In genomic region chr11:75262961-75263852, GRCh38 we compare ENCODE assay signal across 1 cellular context.
TF ChIP-seq lines count a peak whose summit lies in the region.

No MANE protein-coding gene starts in this region.

TF ChIP-seq in K562, 482 proteins besides CTCF, POLR2A, EP300 and RAD21 (continued from another document):
- no peak for TF ChIP-seq CHD7 (IDR thresholded peaks at IDR 0.05; ENCODE audit: low read depth, low read length)
- no peak for TF ChIP-seq PATZ1 (CRISPR knock-in tag; IDR thresholded peaks at IDR 0.05; ENCODE audit: borderline replicate concordance)
- no peak for TF ChIP-seq RBM25 (IDR thresholded peaks at IDR 0.05; ENCODE audit: low read depth, low read length, severe bottlenecking)
- no peak for TF ChIP-seq MYBL2 (IDR thresholded peaks at IDR 0.05; ENCODE audit: low read depth)
- no peak for TF ChIP-seq MYBL2 (CRISPR knock-in tag; IDR thresholded peaks at IDR 0.05; ENCODE audit: borderline replicate concordance)
- no peak for TF ChIP-seq CXXC5 (CRISPR knock-in tag; IDR thresholded peaks at IDR 0.05)
- no peak for TF ChIP-seq HEY1 (CRISPR knock-in tag; IDR thresholded peaks at IDR 0.05; ENCODE audit: borderline replicate concordance)
- TF ChIP-seq RBM17 (IDR thresholded peaks at IDR 0.05; ENCODE audit: borderline replicate concordance, low read depth, low read length): no peak
- TF ChIP-seq UBTF (IDR thresholded peaks at IDR 0.05; ENCODE audit: borderline replicate concordance in 1 of 2, low read depth in 2 of 2, low read length in 2 of 2): no peak
- no peak for TF ChIP-seq LEF1 (IDR thresholded peaks at IDR 0.05)
- no peak for TF ChIP-seq E2F4 (CRISPR knock-in tag; IDR thresholded peaks at IDR 0.05; ENCODE audit: low read depth)
- TF ChIP-seq ZNF316 (IDR thresholded peaks at IDR 0.05): peak; percentile 69
- no peak for TF ChIP-seq ASH1L (IDR thresholded peaks at IDR 0.05; ENCODE audit: borderline replicate concordance, low read depth, partially characterized antibody)
- TF ChIP-seq ZNF785 (CRISPR knock-in tag; IDR thresholded peaks at IDR 0.05): no peak
- peak; percentile 69 for TF ChIP-seq POLR2G (IDR thresholded peaks at IDR 0.05; ENCODE audit: low read depth, low read length)
- TF ChIP-seq NFATC3 (IDR thresholded peaks at IDR 0.05): no peak
- TF ChIP-seq ZNF12 (CRISPR knock-in tag; IDR thresholded peaks at IDR 0.05): no peak
- no peak for TF ChIP-seq U2AF2 (optimal IDR thresholded peaks at IDR 0.05; ENCODE audit: low read depth, low read length)
- TF ChIP-seq NFE2 (IDR thresholded peaks at IDR 0.05; ENCODE audit: low read depth): peak; percentile 20; the same call in 1 of the 2 replicates
- no peak for TF ChIP-seq CBFB (CRISPR knock-in tag; IDR thresholded peaks at IDR 0.05)
- TF ChIP-seq MTA3 (IDR thresholded peaks at IDR 0.05; ENCODE audit: borderline replicate concordance): no peak
- TF ChIP-seq SMAD4 (CRISPR knock-in tag; conservative IDR thresholded peaks at IDR 0.05): no peak
- no peak for TF ChIP-seq GATA2 (CRISPR knock-in tag; IDR thresholded peaks at IDR 0.05)
- no peak for TF ChIP-seq COPS2 (conservative IDR thresholded peaks at IDR 0.05)
- TF ChIP-seq POLR2AphosphoS2 (IDR thresholded peaks at IDR 0.05; ENCODE audit: low read length): peak; percentile 79; the same call in 1 of the 2 replicates
- TF ChIP-seq MEIS2 (IDR thresholded peaks at IDR 0.05; ENCODE audit: partially characterized antibody): no peak
- TF ChIP-seq MTA1 (IDR thresholded peaks at IDR 0.05; ENCODE audit: borderline replicate concordance): no peak
- no peak for TF ChIP-seq CEBPG (CRISPR knock-in tag; IDR thresholded peaks at IDR 0.05)
- no peak for TF ChIP-seq CEBPG (tag; conservative IDR thresholded peaks at IDR 0.05 in 1 of 2, IDR thresholded peaks at IDR 0.05 in 1 of 2)
TF ChIP-seq in K562: peak in this region for 6.
